Comparison of ENCODE assay signal across 1 cellular context in the genomic region with DNA sequence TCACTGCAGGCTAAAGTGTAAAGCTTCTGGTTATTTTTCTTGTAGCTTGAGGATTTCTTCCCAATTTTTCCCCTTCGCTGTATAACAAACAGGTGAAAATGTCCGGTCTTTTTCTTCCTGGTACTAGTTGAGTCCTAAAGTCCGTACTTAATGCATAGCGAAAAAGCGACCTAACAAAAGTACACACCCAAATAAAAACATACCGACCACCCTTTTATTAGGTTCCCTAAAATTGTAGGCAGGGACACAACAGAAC.
TF ChIP-seq lines count a peak whose summit lies in the region.

No MANE protein-coding gene starts in this region.

TF ChIP-seq in HEK293, 187 proteins besides CTCF, POLR2A, EP300 and RAD21 (continued from another document):
- TF ChIP-seq, protein P1, sequence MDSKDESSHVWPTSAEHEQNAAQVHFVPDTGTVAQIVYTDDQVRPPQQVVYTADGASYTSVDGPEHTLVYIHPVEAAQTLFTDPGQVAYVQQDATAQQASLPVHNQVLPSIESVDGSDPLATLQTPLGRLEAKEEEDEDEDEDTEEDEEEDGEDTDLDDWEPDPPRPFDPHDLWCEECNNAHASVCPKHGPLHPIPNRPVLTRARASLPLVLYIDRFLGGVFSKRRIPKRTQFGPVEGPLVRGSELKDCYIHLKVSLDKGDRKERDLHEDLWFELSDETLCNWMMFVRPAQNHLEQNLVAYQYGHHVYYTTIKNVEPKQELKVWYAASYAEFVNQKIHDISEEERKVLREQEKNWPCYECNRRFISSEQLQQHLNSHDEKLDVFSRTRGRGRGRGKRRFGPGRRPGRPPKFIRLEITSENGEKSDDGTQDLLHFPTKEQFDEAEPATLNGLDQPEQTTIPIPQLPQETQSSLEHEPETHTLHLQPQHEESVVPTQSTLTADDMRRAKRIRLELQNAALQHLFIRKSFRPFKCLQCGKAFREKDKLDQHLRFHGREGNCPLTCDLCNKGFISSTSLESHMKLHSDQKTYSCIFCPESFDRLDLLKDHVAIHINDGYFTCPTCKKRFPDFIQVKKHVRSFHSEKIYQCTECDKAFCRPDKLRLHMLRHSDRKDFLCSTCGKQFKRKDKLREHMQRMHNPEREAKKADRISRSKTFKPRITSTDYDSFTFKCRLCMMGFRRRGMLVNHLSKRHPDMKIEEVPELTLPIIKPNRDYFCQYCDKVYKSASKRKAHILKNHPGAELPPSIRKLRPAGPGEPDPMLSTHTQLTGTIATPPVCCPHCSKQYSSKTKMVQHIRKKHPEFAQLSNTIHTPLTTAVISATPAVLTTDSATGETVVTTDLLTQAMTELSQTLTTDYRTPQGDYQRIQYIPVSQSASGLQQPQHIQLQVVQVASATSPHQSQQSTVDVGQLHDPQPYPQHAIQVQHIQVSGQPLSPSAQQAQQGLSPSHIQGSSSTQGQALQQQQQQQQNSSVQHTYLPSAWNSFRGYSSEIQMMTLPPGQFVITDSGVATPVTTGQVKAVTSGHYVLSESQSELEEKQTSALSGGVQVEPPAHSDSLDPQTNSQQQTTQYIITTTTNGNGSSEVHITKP (tag by site-specific recombination; IDR thresholded peaks at IDR 0.05), result peak; percentile 47; the same call in 1 of the 2 replicates
- 0 out of 2 replicates have a peak, but pooled peaks have one; percentile 7 for TF ChIP-seq ZNF624 (tag by site-specific recombination; IDR thresholded peaks at IDR 0.05)
